1 cellular context compared by ENCODE assay signal in genomic region chr17:21218101-21218500, GRCh38.
TF ChIP-seq lines count a peak whose summit lies in the region.

No MANE protein-coding gene starts in this region.

TF ChIP-seq in HepG2, 621 proteins besides CTCF, POLR2A, EP300 and RAD21 (continued from another document and continues in another):
- TF ChIP-seq ZNF512B (CRISPR knock-in tag; IDR thresholded peaks at IDR 0.05; ENCODE audit: borderline replicate concordance) (no peak), NFYC (CRISPR knock-in tag; IDR thresholded peaks at IDR 0.05) (0 out of 2 replicates have a peak, but pooled peaks have one; percentile 18), ZNF891 (CRISPR knock-in tag; IDR thresholded peaks at IDR 0.05) (0 out of 2 replicates have a peak, but pooled peaks have one; percentile 20), HDAC6 (IDR thresholded peaks at IDR 0.05; ENCODE audit: low read depth, low read length) (no peak), THAP11 (CRISPR knock-in tag; IDR thresholded peaks at IDR 0.05) (peak; percentile 93), ARID3A (IDR thresholded peaks at IDR 0.05; ENCODE audit: low read depth, low read length) (no peak), KDM5B (CRISPR knock-in tag; IDR thresholded peaks at IDR 0.05; ENCODE audit: borderline replicate concordance) (no peak), ZNF646 (CRISPR knock-in tag; IDR thresholded peaks at IDR 0.05) (no peak), JDP2 (CRISPR knock-in tag; IDR thresholded peaks at IDR 0.05; ENCODE audit: borderline replicate concordance) (no peak), ZNF143 (CRISPR knock-in tag; IDR thresholded peaks at IDR 0.05) (peak; percentile 85), GMEB1 (CRISPR knock-in tag; IDR thresholded peaks at IDR 0.05; ENCODE audit: borderline replicate concordance) (no peak), HCFC1 (IDR thresholded peaks at IDR 0.05; ENCODE audit: low read depth, low read length) (peak; percentile 38; the same call in 1 of the 2 replicates), ZNF674 (CRISPR knock-in tag; IDR thresholded peaks at IDR 0.05; ENCODE audit: low read depth) (no peak), FOSL2 (CRISPR knock-in tag; IDR thresholded peaks at IDR 0.05) (peak; percentile 44), ZNF558 (CRISPR knock-in tag; IDR thresholded peaks at IDR 0.05; ENCODE audit: borderline replicate concordance) (no peak), ELF3 (CRISPR knock-in tag; IDR thresholded peaks at IDR 0.05) (no peak), ZMYM4 (CRISPR knock-in tag; IDR thresholded peaks at IDR 0.05) (no peak), MLLT10 (CRISPR knock-in tag; IDR thresholded peaks at IDR 0.05) (no peak), ZNF605 (CRISPR knock-in tag; IDR thresholded peaks at IDR 0.05) (no peak), ZNF431 (CRISPR knock-in tag; IDR thresholded peaks at IDR 0.05; ENCODE audit: borderline replicate concordance, low read depth) (no peak), ARNTL (CRISPR knock-in tag; IDR thresholded peaks at IDR 0.05) (no peak), ZEB1 (IDR thresholded peaks at IDR 0.05; ENCODE audit: insufficient replicate concordance, low read depth) (no peak), ZNF773 (CRISPR knock-in tag; IDR thresholded peaks at IDR 0.05; ENCODE audit: borderline replicate concordance) (no peak), PCBP1 (IDR thresholded peaks at IDR 0.05; ENCODE audit: borderline replicate concordance, low read depth, low read length) (no peak), ZZZ3 (CRISPR knock-in tag; IDR thresholded peaks at IDR 0.05; ENCODE audit: borderline replicate concordance) (no peak), ZNF781 (CRISPR knock-in tag; IDR thresholded peaks at IDR 0.05; ENCODE audit: borderline replicate concordance, not compliant biosample characterization) (no peak), ZNF354B (CRISPR knock-in tag; IDR thresholded peaks at IDR 0.05) (no peak), SUZ12 (IDR thresholded peaks at IDR 0.05; ENCODE audit: low read depth, low read length) (peak; percentile 26; the same call in 1 of the 2 replicates), LRRFIP1 (CRISPR knock-in tag; conservative IDR thresholded peaks at IDR 0.05) (no peak), ZNF281 (CRISPR knock-in tag; IDR thresholded peaks at IDR 0.05; ENCODE audit: borderline replicate concordance) (no peak), ZSCAN22 (CRISPR knock-in tag; IDR thresholded peaks at IDR 0.05) (no peak), THAP9 (CRISPR knock-in tag; IDR thresholded peaks at IDR 0.05; ENCODE audit: borderline replicate concordance) (no peak), TCF7L2 (IDR thresholded peaks at IDR 0.05; ENCODE audit: low read depth, low read length) (no peak), NR0B2 (CRISPR knock-in tag; IDR thresholded peaks at IDR 0.05) (no peak)
